ENCODE assay signal across 1 cellular context in the genomic region with DNA sequence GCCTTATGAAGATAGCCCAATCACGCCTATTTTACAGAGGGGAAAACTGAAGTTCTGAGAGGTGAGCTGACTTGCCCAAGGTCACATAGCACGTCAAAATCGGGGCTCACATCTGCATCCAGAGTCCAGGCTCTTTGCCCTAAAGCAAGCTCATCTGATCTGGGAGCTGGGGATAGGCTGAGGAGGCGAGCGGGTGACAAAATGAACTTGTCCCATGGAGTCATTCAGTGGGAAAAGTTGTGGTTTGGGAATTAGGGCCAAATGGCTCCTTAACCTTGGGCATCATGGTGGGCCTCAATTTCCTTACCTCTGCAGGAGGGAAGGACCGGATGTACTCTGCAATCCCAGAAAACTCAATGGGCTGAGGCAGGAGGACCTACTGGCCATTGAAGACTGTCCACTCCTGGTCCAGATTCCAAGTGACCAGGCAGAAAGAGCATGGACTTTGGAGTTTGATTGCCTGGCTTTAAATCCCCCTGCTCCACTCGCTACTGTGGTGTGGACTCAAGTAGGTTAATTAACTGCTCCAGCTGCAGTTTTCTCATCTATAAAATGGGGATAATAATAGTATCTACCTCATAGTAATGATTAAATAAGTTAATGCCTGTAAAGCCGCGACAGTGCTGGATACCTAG.
TF ChIP-seq lines count a peak whose summit lies in the region.

No MANE protein-coding gene starts in this region.

TF ChIP-seq in IMR-90, 13 proteins besides CTCF, POLR2A, EP300 and RAD21 (continued from another document):
- TF ChIP-seq FOS (IDR thresholded peaks at IDR 0.05; ENCODE audit: low read depth, low read length): no peak
- TF ChIP-seq SMC3 (IDR thresholded peaks at IDR 0.05; ENCODE audit: low read depth, low read length): no peak
- TF ChIP-seq, protein P1, sequence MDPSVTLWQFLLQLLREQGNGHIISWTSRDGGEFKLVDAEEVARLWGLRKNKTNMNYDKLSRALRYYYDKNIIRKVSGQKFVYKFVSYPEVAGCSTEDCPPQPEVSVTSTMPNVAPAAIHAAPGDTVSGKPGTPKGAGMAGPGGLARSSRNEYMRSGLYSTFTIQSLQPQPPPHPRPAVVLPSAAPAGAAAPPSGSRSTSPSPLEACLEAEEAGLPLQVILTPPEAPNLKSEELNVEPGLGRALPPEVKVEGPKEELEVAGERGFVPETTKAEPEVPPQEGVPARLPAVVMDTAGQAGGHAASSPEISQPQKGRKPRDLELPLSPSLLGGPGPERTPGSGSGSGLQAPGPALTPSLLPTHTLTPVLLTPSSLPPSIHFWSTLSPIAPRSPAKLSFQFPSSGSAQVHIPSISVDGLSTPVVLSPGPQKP (IDR thresholded peaks at IDR 0.05; ENCODE audit: borderline replicate concordance, low read depth, low read length): no peak
- TF ChIP-seq RCOR1 (IDR thresholded peaks at IDR 0.05; ENCODE audit: insufficient replicate concordance, low read length): no peak
- TF ChIP-seq RFX5 (IDR thresholded peaks at IDR 0.05; ENCODE audit: low read depth, low read length): no peak
